ENCODE assay signal across 25 cellular contexts in genomic region chr7:101714097-101714496, GRCh38.
"Had no signal": no experiment of that assay in that cellular context is flagged by ENCODE, and none has a peak within 500 bp of the region (broad histone marks: within the 10 kb centered on the region; RNA-seq: fewer than 3 reads in every experiment).

No MANE protein-coding gene starts in this region.

- H3K4me3 ChIP-seq: colonic mucosa, esophagus squamous epithelium, gastrocnemius medialis, heart right ventricle, left lung, lower lobe of right lung, mucosa of descending colon had no signal

- H3K4me1 ChIP-seq: colonic mucosa, gastrocnemius medialis had no signal

- H3K36me3 ChIP-seq: colonic mucosa, esophagus squamous epithelium, gastrocnemius medialis, heart right ventricle, left lung, lower lobe of right lung had no signal

- FAIRE-seq: endometrium, islet of Langerhans, keratinocyte had no signal

- DNase-seq: colonic mucosa; cortex of kidney; effector CD8-positive, alpha-beta T cell; effector memory CD8-positive, alpha-beta T cell; endodermal cell; erythroblast; esophagus squamous epithelium; foreskin fibroblast; foreskin melanocyte; gastrocnemius medialis; glutamatergic neuron; head of caudate nucleus; heart right ventricle; hippocampal formation; left cardiac atrium; left lung; left ventricle myocardium superior; lower lobe of right lung; mesenchymal stem cell; mucosa of descending colon had no signal

- H3K9me3 ChIP-seq: colonic mucosa, esophagus squamous epithelium, gastrocnemius medialis, heart right ventricle, left lung, lower lobe of right lung, mucosa of descending colon had no signal

- H3K27ac ChIP-seq: colonic mucosa, epithelial cell of prostate, esophagus squamous epithelium, gastrocnemius medialis, heart right ventricle, left lung, lower lobe of right lung had no signal

- ATAC-seq: effector memory CD8-positive, alpha-beta T cell; esophagus mucosa; gastrocnemius medialis; heart right ventricle; left cardiac atrium; left lung; left ventricle myocardium superior; lower lobe of right lung had no signal

- H3K27me3 ChIP-seq: colonic mucosa, esophagus squamous epithelium, gastrocnemius medialis, left lung had no signal
